11 cellular contexts compared by ENCODE assay signal in the genomic region with DNA sequence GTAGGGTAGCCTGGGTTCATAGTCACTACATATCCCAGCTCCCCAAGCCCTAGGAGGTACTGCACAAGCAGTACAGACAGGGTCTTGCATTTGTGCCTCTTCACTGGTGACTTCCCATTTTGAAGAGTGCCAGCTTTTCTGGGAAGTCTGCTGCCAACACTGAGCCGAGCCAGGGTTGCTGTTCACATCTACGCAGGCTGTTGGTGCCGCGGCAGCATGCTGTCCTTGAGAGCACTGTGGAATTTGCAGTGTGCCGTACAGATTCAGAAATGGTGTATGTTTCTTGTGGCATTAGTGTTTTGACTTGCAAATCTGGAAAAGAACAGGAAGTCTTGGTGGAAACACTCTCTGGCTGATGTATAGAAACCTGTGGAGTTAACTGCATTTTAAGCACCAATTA.
DNase-seq lines count a peak whose midpoint lies in the region; ATAC-seq, FAIRE-seq and TF ChIP-seq lines count a peak whose summit lies in the region.
"Had no signal": no experiment of that assay in that cellular context is flagged by ENCODE, and none has a peak within 500 bp of the region (broad histone marks: within the 10 kb centered on the region; RNA-seq: fewer than 3 reads in every experiment).

No MANE protein-coding gene starts in this region.

- H3K4me1 Mint-ChIP-seq in CD4-positive, alpha-beta T cell (ENCODE audit: low read depth), result peaks cover 93% of the 10 kb centered on the region
- peaks cover 72 to 86% of the 10 kb centered on the region in 2 donors for H3K4me1 Mint-ChIP-seq in natural killer cell
- peaks cover 53 to 70% of the 10 kb centered on the region in 2 donors for H3K4me1 Mint-ChIP-seq in effector memory CD8-positive, alpha-beta T cell (ENCODE audit: low read depth in 2 of 2)

- in situ Hi-C loops in K562 (cut with MboI), result no loop called here

- no peak for ATAC-seq in CD4-positive, alpha-beta T cell (ENCODE audit: poor library complexity)
- ATAC-seq in HG02798 (IDR thresholded peaks at IDR 0.05; ENCODE audit: poor library complexity, unreplicated experiment) (peak; percentile 38), K562 (peak; percentile 15), natural killer cell (peak in 1 of 3 donors; percentile 27), HG03520 (IDR thresholded peaks at IDR 0.05; ENCODE audit: unreplicated experiment) (no peak)
- ATAC-seq in effector memory CD8-positive, alpha-beta T cell (replicated peaks), result no peak
- ATAC-seq: gastroesophageal sphincter had no signal

- no peak overlapping the region for H3K9ac ChIP-seq in K562 (ENCODE audit: insufficient read depth in 1 of 2, low read depth in 2 of 2, low read length in 2 of 2)
- H3K9ac ChIP-seq: parathyroid adenoma had no signal

- intact Hi-C loops in CD4-positive, alpha-beta T cell (cut with DNase I, micrococcal nuclease), result no loop called here
- intact Hi-C loops in K562 (cut with micrococcal nuclease), result no loop called here
- intact Hi-C loops in natural killer cell (cut with micrococcal nuclease), result no loop called here

- TF ChIP-seq EP300 in K562 (IDR thresholded peaks at IDR 0.05; ENCODE audit: low read length), result no peak

- no peaks in the 10 kb centered on the region for H3K9me3 Mint-ChIP-seq in CD4-positive, alpha-beta T cell
- no peaks in the 10 kb centered on the region for H3K9me3 Mint-ChIP-seq in natural killer cell
- no peaks in the 10 kb centered on the region for H3K9me3 Mint-ChIP-seq in effector memory CD8-positive, alpha-beta T cell

- H3K27ac ChIP-seq in CD4-positive, alpha-beta T cell (ENCODE audit: low read depth, low read length), result no peak overlapping the region
- no peak overlapping the region for H3K27ac ChIP-seq in K562 (ENCODE audit: extremely low read depth, low read depth, low read length)
- H3K27ac ChIP-seq: gastroesophageal sphincter, parathyroid adenoma had no signal

- no peaks in the 10 kb centered on the region for H3K27me3 ChIP-seq in CD4-positive, alpha-beta T cell (ENCODE audit: control insufficient read depth, insufficient read depth, low read length)
- H3K27me3 ChIP-seq in K562 (ENCODE audit: control insufficient read depth in 2 of 2, insufficient read depth in 2 of 2, low read length in 2 of 2), result no peaks in the 10 kb centered on the region
- H3K27me3 ChIP-seq: gastroesophageal sphincter had no signal

- no peak for DNase-seq in CD4-positive, alpha-beta T cell
- DNase-seq in K562 (ENCODE audit: extremely low read depth in 1 of 4, low spot score in 3 of 4) (no peak), natural killer cell (no peak), NCI-H69 (lab: John Stamatoyannopoulos, UW) (no peak)
- DNase-seq in effector memory CD8-positive, alpha-beta T cell, result no peak
- DNase-seq in effector CD8-positive, alpha-beta T cell (lab: John Stamatoyannopoulos, UW), result no peak
- DNase-seq: NCI-H2081 had no signal

- BruUV-seq in K562 (replicated peaks; lab: Mats Ljungman, UMichigan), result no TSS peak

- FAIRE-seq in K562 (lab: Jason Lieb, UNC), result no peak

- H3K9me1 ChIP-seq in K562 (ENCODE audit: control insufficient read depth, insufficient read depth, low read length), result peaks cover 3% of the 10 kb centered on the region

- no peaks in the 10 kb centered on the region; the same call in 1 of the 3 replicates for H3K36me3 ChIP-seq in K562 (ENCODE audit: control insufficient read depth, insufficient read depth, low read length)
- H3K36me3 ChIP-seq: gastroesophageal sphincter had no signal

- no peak for TF ChIP-seq CTCF in CD4-positive, alpha-beta T cell (IDR thresholded peaks at IDR 0.05)
- TF ChIP-seq CTCF in K562 (IDR thresholded peaks at IDR 0.05 in 2 of 3, conservative IDR thresholded peaks at IDR 0.05 in 1 of 3; ENCODE audit: insufficient read depth in 2 of 3, low read depth in 1 of 3, low read length in 3 of 3), result no peak
- no peak for TF ChIP-seq CTCF in natural killer cell (IDR thresholded peaks at IDR 0.05)

- H3K9me3 ChIP-seq in CD4-positive, alpha-beta T cell (ENCODE audit: control insufficient read depth, low read length), result no peaks in the 10 kb centered on the region
- H3K9me3 ChIP-seq in K562 (replicated peaks; ENCODE audit: control insufficient read depth, insufficient read depth, low read depth, low read length), result no peaks in the 10 kb centered on the region
- H3K9me3 ChIP-seq: gastroesophageal sphincter had no signal

- H4K20me1 ChIP-seq in K562 (replicated peaks; ENCODE audit: control insufficient read depth, insufficient read depth, low read length), result peaks cover 23% of the 10 kb centered on the region

- peaks cover 97% of the 10 kb centered on the region for H3K79me2 ChIP-seq in K562 (ENCODE audit: control insufficient read depth, insufficient read depth, low read length)

- no peaks in the 10 kb centered on the region for H3K36me3 Mint-ChIP-seq in CD4-positive, alpha-beta T cell (ENCODE audit: low read depth)
- H3K36me3 Mint-ChIP-seq in natural killer cell, result no peaks in the 10 kb centered on the region
- H3K36me3 Mint-ChIP-seq in effector memory CD8-positive, alpha-beta T cell (ENCODE audit: insufficient read depth), result peaks cover 7% of the 10 kb centered on the region

- CTCF ChIA-PET in CD4-positive, alpha-beta T cell (lab: Charles Lee), result no interaction called here
- CTCF ChIA-PET in K562 (lab: Yijun Ruan, JAX; ENCODE audit: low intra/inter-chr PET ratio), result no interaction called here

- peak overlapping the region; percentile 23 for H3K27ac Mint-ChIP-seq in CD4-positive, alpha-beta T cell
- H3K27ac Mint-ChIP-seq in natural killer cell, result peak overlapping the region; percentile 27 to 65
- peak overlapping the region in 1 of 2 donors; percentile 25 for H3K27ac Mint-ChIP-seq in effector memory CD8-positive, alpha-beta T cell

- POLR2A ChIA-PET in CD4-positive, alpha-beta T cell (lab: Charles Lee), result interaction anchor here (1.1 kb wide), 1 partner anchor 19 kb away, joined by 3 read pairs; no protein-coding TSS in a partner anchor
- POLR2A ChIA-PET in K562 (lab: Yijun Ruan, JAX), result interaction anchor here (1.0 to 1.7 kb wide), 3 partner anchors 8 to 13 kb away, joined by 3 to 5 read pairs (median 3); no protein-coding TSS in a partner anchor

- H3K4me3 Mint-ChIP-seq in CD4-positive, alpha-beta T cell, result peak overlapping the region; percentile 23
- H3K4me3 Mint-ChIP-seq in natural killer cell, result no peak overlapping the region
- H3K4me3 Mint-ChIP-seq in effector memory CD8-positive, alpha-beta T cell, result no peak overlapping the region

- no peak for TF ChIP-seq POLR2A in K562 (conservative IDR thresholded peaks at IDR 0.05)

- no peak overlapping the region for H3K4me2 ChIP-seq in K562 (ENCODE audit: insufficient read depth, low read length)

- H3K4me3 ChIP-seq in K562, result no peak overlapping the region
- H3K4me3 ChIP-seq: gastroesophageal sphincter had no signal

- WGBS in K562 (ENCODE audit: insufficient coverage, low coverage, missing lambda C conversion rate), result 75% methylated on average over 5 of the region's 5 CpGs

- H3K4me1 ChIP-seq in K562 (replicated peaks in 1 of 2; ENCODE audit: control insufficient read depth in 2 of 2, insufficient read depth in 2 of 2, low read length in 2 of 2), result peaks cover 9 to 17% of the 10 kb centered on the region in 2 experiments; a peak in 4 of 5 replicates

- no peaks in the 10 kb centered on the region for H3K27me3 Mint-ChIP-seq in CD4-positive, alpha-beta T cell
- no peaks in the 10 kb centered on the region for H3K27me3 Mint-ChIP-seq in natural killer cell (ENCODE audit: low read depth in 2 of 2)
- H3K27me3 Mint-ChIP-seq in effector memory CD8-positive, alpha-beta T cell, result no peaks in the 10 kb centered on the region

- no peak for TF ChIP-seq RAD21 in K562 (CRISPR knock-in tag; conservative IDR thresholded peaks at IDR 0.05 in 1 of 2, IDR thresholded peaks at IDR 0.05 in 1 of 2)

- no peak overlapping the region for H2AFZ ChIP-seq in K562 (ENCODE audit: low read depth, low read length)
- H2AFZ ChIP-seq: parathyroid adenoma had no signal

TF ChIP-seq in K562, 482 proteins besides CTCF, POLR2A, EP300 and RAD21 (continues in another document):
- no peak for TF ChIP-seq ETV6 (IDR thresholded peaks at IDR 0.05; ENCODE audit: borderline replicate concordance in 1 of 2, low read depth in 2 of 2, low read length in 1 of 2)
- no peak for TF ChIP-seq ETV6 (CRISPR knock-in tag; IDR thresholded peaks at IDR 0.05; ENCODE audit: borderline replicate concordance)
- TF ChIP-seq E2F3 (CRISPR knock-in tag; IDR thresholded peaks at IDR 0.05), result no peak
- no peak for TF ChIP-seq DPF2 (IDR thresholded peaks at IDR 0.05)
- TF ChIP-seq TEAD2 (tag; IDR thresholded peaks at IDR 0.05), result no peak
- no peak for TF ChIP-seq CREM (IDR thresholded peaks at IDR 0.05; ENCODE audit: low read depth)
- TF ChIP-seq ZBED1 (IDR thresholded peaks at IDR 0.05), result no peak
- TF ChIP-seq, protein P1, sequence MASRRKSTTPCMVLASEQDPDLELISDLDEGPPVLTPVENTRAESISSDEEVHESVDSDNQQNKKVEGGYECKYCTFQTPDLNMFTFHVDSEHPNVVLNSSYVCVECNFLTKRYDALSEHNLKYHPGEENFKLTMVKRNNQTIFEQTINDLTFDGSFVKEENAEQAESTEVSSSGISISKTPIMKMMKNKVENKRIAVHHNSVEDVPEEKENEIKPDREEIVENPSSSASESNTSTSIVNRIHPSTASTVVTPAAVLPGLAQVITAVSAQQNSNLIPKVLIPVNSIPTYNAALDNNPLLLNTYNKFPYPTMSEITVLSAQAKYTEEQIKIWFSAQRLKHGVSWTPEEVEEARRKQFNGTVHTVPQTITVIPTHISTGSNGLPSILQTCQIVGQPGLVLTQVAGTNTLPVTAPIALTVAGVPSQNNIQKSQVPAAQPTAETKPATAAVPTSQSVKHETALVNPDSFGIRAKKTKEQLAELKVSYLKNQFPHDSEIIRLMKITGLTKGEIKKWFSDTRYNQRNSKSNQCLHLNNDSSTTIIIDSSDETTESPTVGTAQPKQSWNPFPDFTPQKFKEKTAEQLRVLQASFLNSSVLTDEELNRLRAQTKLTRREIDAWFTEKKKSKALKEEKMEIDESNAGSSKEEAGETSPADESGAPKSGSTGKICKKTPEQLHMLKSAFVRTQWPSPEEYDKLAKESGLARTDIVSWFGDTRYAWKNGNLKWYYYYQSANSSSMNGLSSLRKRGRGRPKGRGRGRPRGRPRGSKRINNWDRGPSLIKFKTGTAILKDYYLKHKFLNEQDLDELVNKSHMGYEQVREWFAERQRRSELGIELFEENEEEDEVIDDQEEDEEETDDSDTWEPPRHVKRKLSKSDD (conservative IDR thresholded peaks at IDR 0.05; ENCODE audit: low read length), result no peak
- no peak for TF ChIP-seq KDM2B (CRISPR knock-in tag; IDR thresholded peaks at IDR 0.05)
- TF ChIP-seq HOXB6 (CRISPR knock-in tag; IDR thresholded peaks at IDR 0.05; ENCODE audit: borderline replicate concordance), result no peak

Comparison
In these comparisons a context has a peak if more than half of its experiments do, and no peak if none do; other contexts are left out.
1. ATAC-seq: peak in HG02798 (single experiment) and K562 (single experiment); none in CD4-positive, alpha-beta T cell (single experiment), effector memory CD8-positive, alpha-beta T cell (single experiment) and HG03520 (single experiment).